In the genomic region with DNA sequence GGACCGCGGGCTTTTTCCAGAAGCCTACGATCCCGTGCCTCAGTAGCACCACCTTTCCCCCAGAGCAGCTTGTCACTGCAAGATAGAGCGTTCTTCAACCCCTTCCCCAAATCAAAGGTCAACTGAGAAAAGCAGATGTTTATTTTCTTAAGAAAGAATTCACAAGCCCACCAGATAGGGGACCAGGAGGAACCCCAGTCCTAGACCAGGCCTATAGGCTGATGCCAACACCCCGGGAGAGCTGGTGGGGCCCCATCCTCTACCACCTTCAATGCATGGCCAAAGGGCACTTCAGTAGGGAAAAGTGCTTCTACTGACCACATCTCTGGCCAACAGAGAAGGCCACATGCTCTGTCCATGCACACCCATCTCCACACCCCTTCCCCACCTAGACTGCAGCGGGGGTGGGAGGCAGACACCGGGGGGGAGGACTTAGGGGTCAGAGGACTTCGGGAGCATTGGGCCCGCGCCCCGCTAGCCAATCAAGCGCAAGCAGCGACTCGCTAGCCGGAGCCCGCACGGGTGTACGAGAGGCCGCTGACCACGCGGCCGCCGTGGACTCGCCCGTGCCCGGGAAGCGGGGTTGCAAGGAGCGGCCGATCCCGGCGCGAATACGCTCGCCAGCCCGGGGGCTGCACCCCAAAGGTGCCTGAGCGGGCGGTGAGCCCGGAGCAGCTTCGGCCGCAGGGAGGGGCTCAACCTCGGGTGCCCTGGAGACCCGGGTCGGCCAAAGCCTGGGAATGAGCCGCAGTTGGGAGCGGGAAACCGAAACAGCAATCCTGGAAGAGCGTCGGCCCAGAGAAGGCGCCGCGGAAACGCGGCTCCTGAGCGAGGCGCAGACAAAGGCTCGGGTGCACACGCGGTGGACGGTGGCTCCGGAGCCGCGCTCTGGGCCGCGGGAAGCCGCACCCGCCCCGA, we compare ENCODE assay signal across 10 cellular contexts. TPM values are rescaled to one million over a fixed set of nuclear protein-coding genes. Genes with fewer than 3 reads are reported as not detected.
DNase-seq lines count a peak whose midpoint lies in the region; ATAC-seq and TF ChIP-seq lines count a peak whose summit lies in the region.
"Had no signal": no experiment of that assay in that cellular context is flagged by ENCODE, and none has a peak within 500 bp of the region (broad histone marks: within the 10 kb centered on the region; RNA-seq: fewer than 3 reads in every experiment).

No MANE protein-coding gene starts in this region.

- ATAC-seq in Right ventricle myocardium superior (ENCODE audit: poor library complexity) (peak; percentile 21), HG03175 (IDR thresholded peaks at IDR 0.05; ENCODE audit: unreplicated experiment) (no peak)

- TF ChIP-seq EP300 in esophagus muscularis mucosa (IDR thresholded peaks at IDR 0.05) = no peak

- H3K36me3 ChIP-seq in esophagus muscularis mucosa (no peaks in the 10 kb centered on the region), vagina (no peaks in the 10 kb centered on the region), Karpas-422 (ENCODE audit: insufficient read depth, low read length) (no peaks in the 10 kb centered on the region)

- DNase-seq in Right ventricle myocardium superior = peak; percentile 62
- no peak for DNase-seq in cardiac septum (ENCODE audit: low spot score)
- peak; percentile 78 for DNase-seq in esophagus muscularis mucosa (ENCODE audit: extremely low spot score)
- DNase-seq in myocyte (ENCODE audit: low read depth) = peak; percentile 51
- no peak for DNase-seq in vagina (ENCODE audit: extremely low spot score in 2 of 2)
- DNase-seq in Karpas-422 = no peak
- DNase-seq in activated CD4-positive, alpha-beta T cell treated with anti-CD3 and anti-CD28 coated beads, Interleukin-2, amount 50 U/mL, for 48 hours = no peak
- DNase-seq: KG1, T-helper 1 cell had no signal

- H3K27ac ChIP-seq in esophagus muscularis mucosa (replicated peaks in 1 of 4) (peak overlapping the region in 3 of 4 donors; percentile 56 to 73 (median 67)), vagina (peak overlapping the region; percentile 56), Karpas-422 (ENCODE audit: low read length) (no peak overlapping the region)

- no peak overlapping the region for H3K4me2 ChIP-seq in Karpas-422 (ENCODE audit: low read depth, low read length, poor library complexity, severe bottlenecking)

- H3K9me2 ChIP-seq in Karpas-422 (replicated peaks; ENCODE audit: insufficient read depth, low read length) = no peaks in the 10 kb centered on the region

- no peak for TF ChIP-seq POLR2A in esophagus muscularis mucosa (IDR thresholded peaks at IDR 0.05; ENCODE audit: low read depth)
- TF ChIP-seq POLR2A in vagina (IDR thresholded peaks at IDR 0.05) = no peak

- H3K4me1 ChIP-seq in esophagus muscularis mucosa = peaks cover 21 to 50% (median 48%) of the 10 kb centered on the region in 4 donors
- peaks cover 21% of the 10 kb centered on the region for H3K4me1 ChIP-seq in vagina
- H3K4me1 ChIP-seq in Karpas-422 (ENCODE audit: low read length) = no peaks in the 10 kb centered on the region

- H2AFZ ChIP-seq in Karpas-422 (ENCODE audit: low read length) = no peak overlapping the region

- H3K9me3 ChIP-seq in esophagus muscularis mucosa = no peaks in the 10 kb centered on the region
- no peaks in the 10 kb centered on the region for H3K9me3 ChIP-seq in vagina
- no peaks in the 10 kb centered on the region for H3K9me3 ChIP-seq in Karpas-422 (ENCODE audit: low read length)

- H4K20me1 ChIP-seq in Karpas-422 (ENCODE audit: insufficient read depth, low read depth, low read length) = no peaks in the 10 kb centered on the region

- intact Hi-C loops in Right ventricle myocardium superior (cut with DNase I) (loop anchor here (10.0 kb wide), 1 partner anchor 215 kb away; no protein-coding TSS in a partner anchor), cardiac septum (cut with DNase I) (loop anchor here (5.0 kb wide), 6 partner anchors 42 to 213 kb away; no protein-coding TSS in a partner anchor), esophagus muscularis mucosa (cut with DNase I) (no loop called here), vagina (cut with DNase I) (no loop called here)

- 42% methylated on average over 13 of the region's 68 CpGs for WGBS in esophagus muscularis mucosa

- H3K4me3 ChIP-seq in esophagus muscularis mucosa = peak overlapping the region; percentile 62 to 69 (median 67)
- peak overlapping the region; percentile 55 to 62 for H3K4me3 ChIP-seq in vagina
- no peak overlapping the region for H3K4me3 ChIP-seq in Karpas-422 (ENCODE audit: low read length)

- H3K9ac ChIP-seq in Karpas-422 (ENCODE audit: low read length) = no peak overlapping the region

- no peaks in the 10 kb centered on the region for H3K79me2 ChIP-seq in Karpas-422 (ENCODE audit: low read length)

- TF ChIP-seq CTCF in esophagus muscularis mucosa (IDR thresholded peaks at IDR 0.05) (no peak), vagina (IDR thresholded peaks at IDR 0.05) (no peak)

- peaks cover 0 to 65% (median 34%) of the 10 kb centered on the region in 4 donors for H3K27me3 ChIP-seq in esophagus muscularis mucosa
- H3K27me3 ChIP-seq in vagina = no peaks in the 10 kb centered on the region
- H3K27me3 ChIP-seq in Karpas-422 (ENCODE audit: low read length) = no peaks in the 10 kb centered on the region

RNA-seq across cellular contexts. Expression of gene PDE10A, which starts 2.8 kb away (rescaled TPM):
- total RNA-seq in Right ventricle myocardium superior (11.6 TPM), cardiac septum (25.1 TPM), esophagus muscularis mucosa (1 to 10 TPM; 2.9 to 8.8 (median 3.9) TPM), myocyte (15.8 and 16.2 TPM in 2 replicates), vagina (15.0 TPM)
- polyA plus RNA-seq in myocyte (2012) = 7.1 TPM
- not detected in 2 replicates for total RNA-seq in Karpas-422 (2014; rRNA removed; shearing (Covaris generic); ENCODE audit: low replicate concordance)

Comparison
In these comparisons a context has a peak if more than half of its experiments do, and no peak if none do; other contexts are left out.
1. DNase-seq: peak in Right ventricle myocardium superior (single experiment), esophagus muscularis mucosa (single experiment) and myocyte (single experiment); none in cardiac septum (single experiment), vagina (0 of 2), Karpas-422 (single experiment) and activated CD4-positive, alpha-beta T cell treated with anti-CD3 and anti-CD28 coated beads, Interleukin-2, amount 50 U/mL, for 48 hours (0 of 2).
2. intact Hi-C loops: an anchor here in Right ventricle myocardium superior (10.0 kb wide) and cardiac septum (5.0 kb wide); none called in esophagus muscularis mucosa and vagina.